Comparison of ENCODE assay signal across 1 cellular context in the genomic region with DNA sequence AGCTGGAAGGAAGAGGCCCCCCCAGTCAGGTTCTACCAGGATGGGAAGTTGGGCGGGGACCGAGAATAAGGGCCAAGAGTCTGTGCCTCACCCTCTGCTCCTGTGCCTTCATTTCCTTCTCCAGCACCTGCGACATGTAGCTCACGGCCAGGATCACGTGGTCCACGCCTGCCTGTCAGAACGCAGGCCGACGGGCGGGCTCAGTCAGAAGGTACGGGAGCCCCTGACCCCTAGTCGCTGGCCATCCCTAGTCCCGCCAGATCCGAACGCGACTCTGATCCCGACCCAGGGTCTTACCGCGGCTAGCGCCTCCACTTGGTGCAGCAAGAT.
TF ChIP-seq lines count a peak whose summit lies in the region.

No MANE protein-coding gene starts in this region.

TF ChIP-seq in K562, 482 proteins besides CTCF, POLR2A, EP300 and RAD21 (continues in another document):
- TF ChIP-seq RAD51 (IDR thresholded peaks at IDR 0.05; ENCODE audit: borderline replicate concordance, low read depth) (peak; percentile 79), USF1 (CRISPR knock-in tag; IDR thresholded peaks at IDR 0.05) (peak; percentile 85), CGGBP1 (CRISPR knock-in tag; IDR thresholded peaks at IDR 0.05) (no peak), TFE3 (CRISPR knock-in tag; IDR thresholded peaks at IDR 0.05) (peak; percentile 77), USF2 (CRISPR knock-in tag; IDR thresholded peaks at IDR 0.05) (peak; percentile 78), PRDM10 (IDR thresholded peaks at IDR 0.05; ENCODE audit: partially characterized antibody) (no peak), ZNF511 (CRISPR knock-in tag; IDR thresholded peaks at IDR 0.05) (0 out of 2 replicates have a peak, but pooled peaks have one; percentile 34), POLR3G (IDR thresholded peaks at IDR 0.05; ENCODE audit: extremely low read depth, insufficient read length, insufficient replicate concordance) (no peak), TFAM (CRISPR knock-in tag; conservative IDR thresholded peaks at IDR 0.05) (no peak), TOE1 (IDR thresholded peaks at IDR 0.05; ENCODE audit: borderline replicate concordance) (peak; percentile 82), TOE1 (CRISPR knock-in tag; IDR thresholded peaks at IDR 0.05; ENCODE audit: borderline replicate concordance, low read depth) (no peak), LCOR (CRISPR knock-in tag; IDR thresholded peaks at IDR 0.05) (peak; percentile 12; the same call in 1 of the 2 replicates), EGR1 (conservative IDR thresholded peaks at IDR 0.05) (no peak), CBFA2T2 (conservative IDR thresholded peaks at IDR 0.05) (peak; percentile 23; the same call in 1 of the 2 replicates), ARID4B (CRISPR knock-in tag; IDR thresholded peaks at IDR 0.05) (no peak), SOX6 (IDR thresholded peaks at IDR 0.05) (no peak), KAT7 (CRISPR knock-in tag; IDR thresholded peaks at IDR 0.05; ENCODE audit: borderline replicate concordance) (0 out of 2 replicates have a peak, but pooled peaks have one; percentile 21), NFYB (IDR thresholded peaks at IDR 0.05; ENCODE audit: extremely low read depth, insufficient read length) (peak; percentile 42)
- TF ChIP-seq, protein P1, sequence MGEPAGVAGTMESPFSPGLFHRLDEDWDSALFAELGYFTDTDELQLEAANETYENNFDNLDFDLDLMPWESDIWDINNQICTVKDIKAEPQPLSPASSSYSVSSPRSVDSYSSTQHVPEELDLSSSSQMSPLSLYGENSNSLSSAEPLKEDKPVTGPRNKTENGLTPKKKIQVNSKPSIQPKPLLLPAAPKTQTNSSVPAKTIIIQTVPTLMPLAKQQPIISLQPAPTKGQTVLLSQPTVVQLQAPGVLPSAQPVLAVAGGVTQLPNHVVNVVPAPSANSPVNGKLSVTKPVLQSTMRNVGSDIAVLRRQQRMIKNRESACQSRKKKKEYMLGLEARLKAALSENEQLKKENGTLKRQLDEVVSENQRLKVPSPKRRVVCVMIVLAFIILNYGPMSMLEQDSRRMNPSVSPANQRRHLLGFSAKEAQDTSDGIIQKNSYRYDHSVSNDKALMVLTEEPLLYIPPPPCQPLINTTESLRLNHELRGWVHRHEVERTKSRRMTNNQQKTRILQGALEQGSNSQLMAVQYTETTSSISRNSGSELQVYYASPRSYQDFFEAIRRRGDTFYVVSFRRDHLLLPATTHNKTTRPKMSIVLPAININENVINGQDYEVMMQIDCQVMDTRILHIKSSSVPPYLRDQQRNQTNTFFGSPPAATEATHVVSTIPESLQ (CRISPR knock-in tag; IDR thresholded peaks at IDR 0.05), result 0 out of 2 replicates have a peak, but pooled peaks have one; percentile 2
- TF ChIP-seq, protein P2, sequence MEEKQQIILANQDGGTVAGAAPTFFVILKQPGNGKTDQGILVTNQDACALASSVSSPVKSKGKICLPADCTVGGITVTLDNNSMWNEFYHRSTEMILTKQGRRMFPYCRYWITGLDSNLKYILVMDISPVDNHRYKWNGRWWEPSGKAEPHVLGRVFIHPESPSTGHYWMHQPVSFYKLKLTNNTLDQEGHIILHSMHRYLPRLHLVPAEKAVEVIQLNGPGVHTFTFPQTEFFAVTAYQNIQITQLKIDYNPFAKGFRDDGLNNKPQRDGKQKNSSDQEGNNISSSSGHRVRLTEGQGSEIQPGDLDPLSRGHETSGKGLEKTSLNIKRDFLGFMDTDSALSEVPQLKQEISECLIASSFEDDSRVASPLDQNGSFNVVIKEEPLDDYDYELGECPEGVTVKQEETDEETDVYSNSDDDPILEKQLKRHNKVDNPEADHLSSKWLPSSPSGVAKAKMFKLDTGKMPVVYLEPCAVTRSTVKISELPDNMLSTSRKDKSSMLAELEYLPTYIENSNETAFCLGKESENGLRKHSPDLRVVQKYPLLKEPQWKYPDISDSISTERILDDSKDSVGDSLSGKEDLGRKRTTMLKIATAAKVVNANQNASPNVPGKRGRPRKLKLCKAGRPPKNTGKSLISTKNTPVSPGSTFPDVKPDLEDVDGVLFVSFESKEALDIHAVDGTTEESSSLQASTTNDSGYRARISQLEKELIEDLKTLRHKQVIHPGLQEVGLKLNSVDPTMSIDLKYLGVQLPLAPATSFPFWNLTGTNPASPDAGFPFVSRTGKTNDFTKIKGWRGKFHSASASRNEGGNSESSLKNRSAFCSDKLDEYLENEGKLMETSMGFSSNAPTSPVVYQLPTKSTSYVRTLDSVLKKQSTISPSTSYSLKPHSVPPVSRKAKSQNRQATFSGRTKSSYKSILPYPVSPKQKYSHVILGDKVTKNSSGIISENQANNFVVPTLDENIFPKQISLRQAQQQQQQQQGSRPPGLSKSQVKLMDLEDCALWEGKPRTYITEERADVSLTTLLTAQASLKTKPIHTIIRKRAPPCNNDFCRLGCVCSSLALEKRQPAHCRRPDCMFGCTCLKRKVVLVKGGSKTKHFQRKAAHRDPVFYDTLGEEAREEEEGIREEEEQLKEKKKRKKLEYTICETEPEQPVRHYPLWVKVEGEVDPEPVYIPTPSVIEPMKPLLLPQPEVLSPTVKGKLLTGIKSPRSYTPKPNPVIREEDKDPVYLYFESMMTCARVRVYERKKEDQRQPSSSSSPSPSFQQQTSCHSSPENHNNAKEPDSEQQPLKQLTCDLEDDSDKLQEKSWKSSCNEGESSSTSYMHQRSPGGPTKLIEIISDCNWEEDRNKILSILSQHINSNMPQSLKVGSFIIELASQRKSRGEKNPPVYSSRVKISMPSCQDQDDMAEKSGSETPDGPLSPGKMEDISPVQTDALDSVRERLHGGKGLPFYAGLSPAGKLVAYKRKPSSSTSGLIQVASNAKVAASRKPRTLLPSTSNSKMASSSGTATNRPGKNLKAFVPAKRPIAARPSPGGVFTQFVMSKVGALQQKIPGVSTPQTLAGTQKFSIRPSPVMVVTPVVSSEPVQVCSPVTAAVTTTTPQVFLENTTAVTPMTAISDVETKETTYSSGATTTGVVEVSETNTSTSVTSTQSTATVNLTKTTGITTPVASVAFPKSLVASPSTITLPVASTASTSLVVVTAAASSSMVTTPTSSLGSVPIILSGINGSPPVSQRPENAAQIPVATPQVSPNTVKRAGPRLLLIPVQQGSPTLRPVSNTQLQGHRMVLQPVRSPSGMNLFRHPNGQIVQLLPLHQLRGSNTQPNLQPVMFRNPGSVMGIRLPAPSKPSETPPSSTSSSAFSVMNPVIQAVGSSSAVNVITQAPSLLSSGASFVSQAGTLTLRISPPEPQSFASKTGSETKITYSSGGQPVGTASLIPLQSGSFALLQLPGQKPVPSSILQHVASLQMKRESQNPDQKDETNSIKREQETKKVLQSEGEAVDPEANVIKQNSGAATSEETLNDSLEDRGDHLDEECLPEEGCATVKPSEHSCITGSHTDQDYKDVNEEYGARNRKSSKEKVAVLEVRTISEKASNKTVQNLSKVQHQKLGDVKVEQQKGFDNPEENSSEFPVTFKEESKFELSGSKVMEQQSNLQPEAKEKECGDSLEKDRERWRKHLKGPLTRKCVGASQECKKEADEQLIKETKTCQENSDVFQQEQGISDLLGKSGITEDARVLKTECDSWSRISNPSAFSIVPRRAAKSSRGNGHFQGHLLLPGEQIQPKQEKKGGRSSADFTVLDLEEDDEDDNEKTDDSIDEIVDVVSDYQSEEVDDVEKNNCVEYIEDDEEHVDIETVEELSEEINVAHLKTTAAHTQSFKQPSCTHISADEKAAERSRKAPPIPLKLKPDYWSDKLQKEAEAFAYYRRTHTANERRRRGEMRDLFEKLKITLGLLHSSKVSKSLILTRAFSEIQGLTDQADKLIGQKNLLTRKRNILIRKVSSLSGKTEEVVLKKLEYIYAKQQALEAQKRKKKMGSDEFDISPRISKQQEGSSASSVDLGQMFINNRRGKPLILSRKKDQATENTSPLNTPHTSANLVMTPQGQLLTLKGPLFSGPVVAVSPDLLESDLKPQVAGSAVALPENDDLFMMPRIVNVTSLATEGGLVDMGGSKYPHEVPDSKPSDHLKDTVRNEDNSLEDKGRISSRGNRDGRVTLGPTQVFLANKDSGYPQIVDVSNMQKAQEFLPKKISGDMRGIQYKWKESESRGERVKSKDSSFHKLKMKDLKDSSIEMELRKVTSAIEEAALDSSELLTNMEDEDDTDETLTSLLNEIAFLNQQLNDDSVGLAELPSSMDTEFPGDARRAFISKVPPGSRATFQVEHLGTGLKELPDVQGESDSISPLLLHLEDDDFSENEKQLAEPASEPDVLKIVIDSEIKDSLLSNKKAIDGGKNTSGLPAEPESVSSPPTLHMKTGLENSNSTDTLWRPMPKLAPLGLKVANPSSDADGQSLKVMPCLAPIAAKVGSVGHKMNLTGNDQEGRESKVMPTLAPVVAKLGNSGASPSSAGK (IDR thresholded peaks at IDR 0.05), result peak; percentile 21; the same call in 1 of the 2 replicates
